ENCODE assay signal across 22 cellular contexts in the genomic region with DNA sequence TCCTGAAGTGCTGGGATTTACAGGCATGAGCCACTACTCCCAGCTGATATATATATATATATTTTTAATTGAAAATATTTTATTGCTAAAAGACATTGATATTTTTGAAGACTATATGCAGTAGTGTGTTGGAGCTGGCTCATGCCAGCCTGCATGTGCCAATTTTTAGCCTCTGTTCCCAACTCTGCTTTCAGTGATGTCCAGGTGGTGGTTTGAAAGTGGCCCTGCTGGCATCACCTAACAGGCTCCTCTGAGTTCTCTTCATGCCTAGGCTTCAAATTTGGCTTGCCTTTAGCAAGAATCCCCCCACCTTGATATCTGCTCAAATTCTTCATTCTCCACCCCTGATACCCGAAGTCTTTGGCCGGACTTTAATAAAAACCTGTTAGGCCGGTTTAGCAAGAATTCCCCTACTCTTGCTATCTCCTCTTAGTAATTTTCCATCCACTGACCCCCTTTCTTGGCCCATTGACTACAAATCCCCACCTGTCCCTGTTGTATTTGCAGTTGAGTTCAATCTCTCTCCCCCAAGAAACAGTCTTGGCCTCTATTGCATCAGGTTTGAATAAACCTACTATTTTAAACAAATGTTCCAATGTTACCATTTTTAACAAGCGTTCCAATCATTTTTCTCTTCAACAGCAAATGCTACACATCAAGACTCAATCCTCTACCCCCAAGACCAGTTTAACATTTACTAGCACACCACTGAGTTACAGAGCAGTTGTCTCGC. TPM values are rescaled to one million over a fixed set of nuclear protein-coding genes. Genes with fewer than 3 reads are reported as not detected.
DNase-seq lines count a peak whose midpoint lies in the region; ATAC-seq and TF ChIP-seq lines count a peak whose summit lies in the region.
"Had no signal": no experiment of that assay in that cellular context is flagged by ENCODE, and none has a peak within 500 bp of the region (broad histone marks: within the 10 kb centered on the region; RNA-seq: fewer than 3 reads in every experiment).

No MANE protein-coding gene starts in this region.

- whole genome bisulfite sequencing in iPS DF 6.9 (ENCODE audit: insufficient coverage, insufficient read length) = no CpG with 5 or more reads among the region's 5 CpGs
- WGBS in thyroid gland, 2 donors = 66 to 69% methylated on average over 5 of the region's 5 CpGs

- no peak for TF ChIP-seq RAD21 in HCT116 (IDR thresholded peaks at IDR 0.05; ENCODE audit: low read depth)

- H3K27me3 ChIP-seq in HCT116 (ENCODE audit: insufficient read depth, low read length) = no peaks in the 10 kb centered on the region
- no peaks in the 10 kb centered on the region for H3K27me3 ChIP-seq in PC-3 (ENCODE audit: low read length)
- no peaks in the 10 kb centered on the region for H3K27me3 ChIP-seq in iPS DF 6.9 (ENCODE audit: control insufficient read depth, insufficient read depth, low read length)
- no peaks in the 10 kb centered on the region for H3K27me3 ChIP-seq in thyroid gland
- H3K27me3 ChIP-seq in colonic mucosa = no peaks in the 10 kb centered on the region
- H3K27me3 ChIP-seq: breast epithelium, ovary, uterus had no signal

- peaks cover 25 to 30% of the 10 kb centered on the region in 2 experiments for H3K4me1 ChIP-seq in HCT116 (ENCODE audit: control insufficient read depth in 1 of 2, insufficient read depth in 2 of 2, low read length in 2 of 2)
- peaks cover 9% of the 10 kb centered on the region for H3K4me1 ChIP-seq in PC-3 (ENCODE audit: insufficient read depth, low read length)
- H3K4me1 ChIP-seq in iPS DF 6.9 (ENCODE audit: control insufficient read depth, insufficient read depth, low read length) = peaks cover 1% of the 10 kb centered on the region; the same call in 1 of the 2 replicates
- H3K4me1 ChIP-seq in thyroid gland = peaks cover 0 to 8% of the 10 kb centered on the region in 2 donors
- no peaks in the 10 kb centered on the region for H3K4me1 ChIP-seq in colonic mucosa
- H3K4me1 ChIP-seq: breast epithelium, uterus had no signal

- H3K27ac ChIP-seq in HCT116 (ENCODE audit: low read depth, low read length) (peak overlapping the region; percentile 40), PC-3 (ENCODE audit: low read length) (no peak overlapping the region), iPS DF 6.9 (ENCODE audit: low read length) (no peak overlapping the region), thyroid gland (no peak overlapping the region), colonic mucosa (no peak overlapping the region)
- H3K27ac ChIP-seq: breast epithelium, coronary artery, ovary, uterus had no signal

- H2AFZ ChIP-seq in HCT116 (ENCODE audit: low read depth, low read length, poor library complexity, severe bottlenecking) (peak overlapping the region; percentile 24), PC-3 (ENCODE audit: low read length) (no peak overlapping the region)

- H3K9me2 ChIP-seq in HCT116 (ENCODE audit: insufficient read depth) = no peaks in the 10 kb centered on the region
- H3K9me2 ChIP-seq in PC-3 (replicated peaks; ENCODE audit: low read length) = no peaks in the 10 kb centered on the region

- peak overlapping the region; percentile 70 for H3K4me2 ChIP-seq in HCT116 (ENCODE audit: low read length)
- H3K4me2 ChIP-seq in PC-3 (ENCODE audit: low read length) = peak overlapping the region; percentile 38; the same call in 1 of the 2 replicates

- RAD21 ChIA-PET in HCT116 (lab: Charles Lee; ENCODE audit: low non-redundant PET in 1 of 2, low total read pairs in 2 of 2, uncharacterized antibody in 2 of 2, unreplicated experiment in 2 of 2) = no interaction called here

- BruUV-seq in HCT116 (replicated peaks; lab: Mats Ljungman, UMichigan) = no TSS peak
- BruUV-seq in PC-3 (replicated peaks; lab: Mats Ljungman, UMichigan) = no TSS peak

- TF ChIP-seq POLR2A in HCT116 (IDR thresholded peaks at IDR 0.05; ENCODE audit: borderline replicate concordance, extremely low read depth, insufficient read depth, insufficient read length) (no peak), thyroid gland (IDR thresholded peaks at IDR 0.05) (no peak)

- H3F3A ChIP-seq in PC-3 (ENCODE audit: low read length, unreplicated experiment) = no peaks in the 10 kb centered on the region

- H3K9ac ChIP-seq in HCT116 (ENCODE audit: low read length) = 0 out of 2 replicates have a peak overlapping the region, but pooled peaks have one; percentile 8
- no peak overlapping the region for H3K9ac ChIP-seq in PC-3 (ENCODE audit: low read length)
- H3K9ac ChIP-seq in colonic mucosa (ENCODE audit: low read depth in 2 of 2, low read length in 2 of 2) = no peak overlapping the region

- H4K20me1 ChIP-seq in HCT116 (ENCODE audit: insufficient read depth) = no peaks in the 10 kb centered on the region
- no peaks in the 10 kb centered on the region for H4K20me1 ChIP-seq in PC-3 (ENCODE audit: low read length)

- H3K4me3 ChIP-seq in HCT116 (replicated peaks in 1 of 2; ENCODE audit: low read depth in 1 of 2, low read length in 2 of 2) (peak overlapping the region in 1 of 2 experiments; percentile 19; a peak in 2 of 4 replicates), PC-3 (ENCODE audit: low read length) (no peak overlapping the region), iPS DF 6.9 (ENCODE audit: low read length) (no peak overlapping the region), thyroid gland (replicated peaks in 1 of 3) (no peak overlapping the region), colonic mucosa (no peak overlapping the region)
- H3K4me3 ChIP-seq: breast epithelium, coronary artery, ovary, uterus had no signal

- H3K9me3 ChIP-seq in HCT116 (ENCODE audit: control insufficient read depth in 1 of 2, insufficient read depth in 1 of 2, low read depth in 1 of 2, low read length in 2 of 2) (no peaks in the 10 kb centered on the region), PC-3 (ENCODE audit: low read length) (no peaks in the 10 kb centered on the region), iPS DF 6.9 (ENCODE audit: control insufficient read depth, insufficient read depth, low read length) (no peaks in the 10 kb centered on the region), thyroid gland (no peaks in the 10 kb centered on the region), colonic mucosa (no peaks in the 10 kb centered on the region)
- H3K9me3 ChIP-seq: breast epithelium, ovary, uterus had no signal

- H3K79me2 ChIP-seq in HCT116 (ENCODE audit: insufficient read depth, low read length) (no peaks in the 10 kb centered on the region), PC-3 (ENCODE audit: low read length) (no peaks in the 10 kb centered on the region)

- intact Hi-C loops in HCT116 (cut with micrococcal nuclease) = no loop called here
- intact Hi-C loops in PC-3 (cut with micrococcal nuclease) = no loop called here
- intact Hi-C loops in thyroid gland (cut with DNase I) = no loop called here
- intact Hi-C loops in colonic mucosa (cut with DNase I) = no loop called here

- H3K36me3 ChIP-seq in HCT116 (ENCODE audit: control insufficient read depth in 1 of 2, insufficient read depth in 2 of 2, low read length in 2 of 2) (no peaks in the 10 kb centered on the region), PC-3 (ENCODE audit: low read depth, low read length) (no peaks in the 10 kb centered on the region), iPS DF 6.9 (ENCODE audit: control insufficient read depth, insufficient read depth, low read length) (no peaks in the 10 kb centered on the region), thyroid gland (no peaks in the 10 kb centered on the region), colonic mucosa (no peaks in the 10 kb centered on the region)
- H3K36me3 ChIP-seq: breast epithelium, ovary, uterus had no signal

- ATAC-seq in HCT116 = peak; percentile 59; the same call in 1 of the 2 replicates
- ATAC-seq in PC-3 = no peak
- ATAC-seq in GM19023 (IDR thresholded peaks at IDR 0.05; ENCODE audit: unreplicated experiment) = no peak
- ATAC-seq: CD8-positive, alpha-beta T cell; naive thymus-derived CD8-positive, alpha-beta T cell; sciatic nerve had no signal

- DNase-seq in HCT116 (ENCODE audit: low read depth, low spot score) = no peak
- peak; percentile 65 for DNase-seq in PC-3
- peak; percentile 33 for DNase-seq in iPS DF 6.9 (ENCODE audit: low read depth, low spot score)
- DNase-seq in thyroid gland = peak; percentile 12 to 23
- no peak for DNase-seq in NCI-H128 (lab: John Stamatoyannopoulos, UW; ENCODE audit: unreplicated experiment)
- no peak for DNase-seq in colonic mucosa
- DNase-seq: activated CD4-positive, alpha-beta memory T cell treated with anti-CD3 and anti-CD28 coated beads for 36 hours; activated gamma-delta T cell treated with Interleukin-2 at 50 U/mL for 16 hours; CD8-positive, alpha-beta T cell; DMS79; left cardiac atrium; naive thymus-derived CD8-positive, alpha-beta T cell; NCI-H1092 treated with DMSO at 0.1 percent for 48 hours; NCI-H2081 treated with DMSO at 0.1 percent for 48 hours; NCI-H524; ovary; stimulated activated CD4-positive, alpha-beta T cell treated with anti-CD3 and anti-CD28 coated beads, Interleukin-15, amount 100 ng/mL, for 24 hours; uterus had no signal

- TF ChIP-seq CTCF in HCT116 (IDR thresholded peaks at IDR 0.05 in 2 of 3, conservative IDR thresholded peaks at IDR 0.05 in 1 of 3; ENCODE audit: borderline replicate concordance in 1 of 3, insufficient read depth in 1 of 3, low read depth in 2 of 3, low read length in 2 of 3) = no peak
- no peak for TF ChIP-seq CTCF in PC-3 (conservative IDR thresholded peaks at IDR 0.05; ENCODE audit: low read depth, low read length)
- TF ChIP-seq CTCF in thyroid gland (IDR thresholded peaks at IDR 0.05) = no peak
- TF ChIP-seq CTCF in colonic mucosa (IDR thresholded peaks at IDR 0.05) = no peak

- POLR2A ChIA-PET in HCT116 (lab: Charles Lee) = interaction anchor here (0.9 kb wide), 1 partner anchor 9 kb away, joined by 3 read pairs; no protein-coding TSS in a partner anchor
- POLR2A ChIA-PET in PC-3 (lab: Charles Lee; ENCODE audit: unreplicated experiment) = no interaction called here

- CTCF ChIA-PET in HCT116 (lab: Charles Lee) = interaction anchor here (1.3 to 2.5 kb wide), 2 partner anchors 11 to 38 kb away, joined by 5 to 13 read pairs; no protein-coding TSS in a partner anchor
- CTCF ChIA-PET in PC-3 (lab: Charles Lee) = interaction anchor here (0.6 kb wide), 1 partner anchor 19 kb away, joined by 5 read pairs; no protein-coding TSS in a partner anchor

TF ChIP-seq in HCT116, 20 proteins besides CTCF, POLR2A, EP300 and RAD21:
- 0 out of 2 replicates have a peak, but pooled peaks have one; percentile 18 for TF ChIP-seq JUND (IDR thresholded peaks at IDR 0.05)
- 0 out of 2 replicates have a peak, but pooled peaks have one; percentile 16 for TF ChIP-seq CBX3 (IDR thresholded peaks at IDR 0.05; ENCODE audit: low read depth)
- TF ChIP-seq ZNF274 (IDR thresholded peaks at IDR 0.05; ENCODE audit: low read depth, low read length) = no peak
- TF ChIP-seq SP1 (IDR thresholded peaks at IDR 0.05; ENCODE audit: low read depth) = peak; percentile 77

RNA-seq across cellular contexts. Expression of a gene that starts 23.9 kb away (rescaled TPM):
- total RNA-seq in HCT116 (2021; ENCODE audit: unreplicated experiment) (37.5 TPM), PC-3 (2014; rRNA removed) (136 and 146 TPM in 2 replicates), thyroid gland (100 to 1,000 TPM in 3 of 4 donors, 10 to 100 TPM in 1; 91.1 to 123 (median 110) TPM), colonic mucosa (10 to 100 TPM; 34.4 to 58.5 TPM)
- polyA plus RNA-seq in HCT116 (2012) = 31.2 and 50.0 TPM in 2 replicates

Comparison
In these comparisons a context has a peak if more than half of its experiments do, and no peak if none do; other contexts are left out.
1. DNase-seq: peak in PC-3 (single experiment), iPS DF 6.9 (single experiment) and thyroid gland (2 of 2); none in HCT116 (single experiment), NCI-H128 (single experiment) and colonic mucosa (single experiment).